In the genomic region with DNA sequence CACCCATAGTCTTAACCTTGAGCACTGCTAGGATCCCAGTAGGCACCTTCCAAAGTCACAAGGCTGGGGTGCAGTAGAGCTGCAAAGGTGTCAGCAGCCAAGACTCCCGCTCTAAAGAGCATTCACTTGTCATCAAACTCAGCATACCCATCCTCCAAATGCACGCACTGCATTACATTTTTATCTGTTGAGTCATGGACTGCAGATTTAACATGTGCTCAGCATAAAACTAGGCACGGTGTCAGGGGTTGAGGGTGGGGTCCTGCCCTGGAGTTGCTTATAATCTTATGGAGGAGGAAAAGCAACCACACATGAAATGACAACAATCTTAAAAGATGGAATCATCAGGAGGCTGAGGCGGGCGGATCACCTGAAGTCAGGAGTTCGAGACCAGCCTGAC, we compare ENCODE assay signal across 28 cellular contexts.
DNase-seq lines count a peak whose midpoint lies in the region; ATAC-seq and TF ChIP-seq lines count a peak whose summit lies in the region.
"Had no signal": no experiment of that assay in that cellular context is flagged by ENCODE, and none has a peak within 500 bp of the region (broad histone marks: within the 10 kb centered on the region; RNA-seq: fewer than 3 reads in every experiment).

No MANE protein-coding gene starts in this region.

- 91% methylated on average over 6 of the region's 6 CpGs for WGBS in mammary epithelial cell (ENCODE audit: low coverage, missing lambda C conversion rate)

- H3K27ac Mint-ChIP-seq in MCF 10A (ENCODE audit: low read depth, unreplicated experiment) = no peak overlapping the region
- peak overlapping the region; percentile 14 for H3K27ac Mint-ChIP-seq in progenitor cell of endocrine pancreas
- H3K27ac Mint-ChIP-seq: activated naive CD8-positive, alpha-beta T cell treated with anti-CD3 and anti-CD28 coated beads, Interleukin-2, amount 50 U/mL, for 24 hours; CD4-positive, alpha-beta T cell; immature natural killer cell; mesothelial cell of epicardium; naive B cell had no signal

- in situ Hi-C loops in mammary epithelial cell (cut with MboI; ENCODE audit: low sequenced_read_pairs in 2 of 2) = no loop called here

- ATAC-seq in GM18517 (IDR thresholded peaks at IDR 0.05; ENCODE audit: unreplicated experiment) = no peak
- ATAC-seq: activated naive CD8-positive, alpha-beta T cell treated with anti-CD3 and anti-CD28 coated beads, Interleukin-2, amount 50 U/mL, for 24 hours; gastroesophageal sphincter; left lung; stimulated activated naive CD8-positive, alpha-beta T cell treated with anti-CD3 and anti-CD28 coated beads, Interleukin-15, amount 100 ng/mL, for 72 hours had no signal

- no peaks in the 10 kb centered on the region for H3K27me3 ChIP-seq in mammary epithelial cell (ENCODE audit: insufficient read depth, low read length)
- H3K27me3 ChIP-seq: gastroesophageal sphincter, left lung, tibial artery had no signal

- H3K36me3 ChIP-seq in mammary epithelial cell (ENCODE audit: insufficient read depth, low read length) = no peaks in the 10 kb centered on the region
- H3K36me3 ChIP-seq: gastroesophageal sphincter, tibial artery had no signal

- H3K27me3 Mint-ChIP-seq in MCF 10A (ENCODE audit: insufficient read depth, unreplicated experiment) (no peaks in the 10 kb centered on the region), progenitor cell of endocrine pancreas (peaks cover 8% of the 10 kb centered on the region)
- H3K27me3 Mint-ChIP-seq: activated naive CD8-positive, alpha-beta T cell treated with anti-CD3 and anti-CD28 coated beads, Interleukin-2, amount 50 U/mL, for 24 hours; brain; CD4-positive, alpha-beta T cell; naive B cell; stimulated activated naive CD8-positive, alpha-beta T cell treated with anti-CD3 and anti-CD28 coated beads, Interleukin-15, amount 100 ng/mL, for 72 hours had no signal

- CTCF ChIA-PET in MCF 10A (lab: Yijun Ruan, JAX) = interaction anchor here (0.6 kb wide), 2 partner anchors 46 to 315 kb away, joined by 3 to 4 read pairs; no protein-coding TSS in a partner anchor
- CTCF ChIA-PET in mammary epithelial cell (lab: Charles Lee; ENCODE audit: low non-redundant PET) = no interaction called here

- no TSS peak for BruUV-seq in MCF 10A (replicated peaks; lab: Mats Ljungman, UMichigan)
- BruUV-seq in mammary epithelial cell (replicated peaks; lab: Mats Ljungman, UMichigan) = no TSS peak

- peak; percentile 20 for DNase-seq in MCF 10A (ENCODE audit: unreplicated experiment)
- no peak for DNase-seq in mammary epithelial cell
- peak; percentile 35 for DNase-seq in RPMI7951 (ENCODE audit: low read depth)
- DNase-seq in epithelial cell of esophagus (ENCODE audit: low read depth) = peak; percentile 16
- no peak for DNase-seq in progenitor cell of endocrine pancreas (ENCODE audit: low spot score, unreplicated experiment)
- DNase-seq in pons (ENCODE audit: low spot score) = no peak
- DNase-seq in NCI-H446 treated with DMSO at 0.1 percent for 48 hours (lab: John Stamatoyannopoulos, UW) = no peak
- DNase-seq: activated CD4-positive, alpha-beta T cell treated with anti-CD3 and anti-CD28 coated beads, Interleukin-2, amount 50 U/mL, for 1 hour; activated naive CD8-positive, alpha-beta T cell treated with anti-CD3 and anti-CD28 coated beads, Interleukin-2, amount 50 U/mL, for 24 hours; activated T-cell treated with anti-CD3 and anti-CD28 coated beads, Interleukin-2, amount 50 U/mL, for 48 hours; AML-193; CD4-positive, alpha-beta T cell; effector CD8-positive, alpha-beta T cell; hippocampal formation; immature natural killer cell; left lung; naive B cell; NCI-H524; occipital lobe; PC-9; SHP77; stimulated activated naive CD8-positive, alpha-beta T cell treated with anti-CD3 and anti-CD28 coated beads, Interleukin-15, amount 100 ng/mL, for 72 hours had no signal

- no peaks in the 10 kb centered on the region for H3K9me3 ChIP-seq in mammary epithelial cell (replicated peaks; ENCODE audit: insufficient read depth, low read length)
- H3K9me3 ChIP-seq: gastroesophageal sphincter, left lung, tibial artery had no signal

- intact Hi-C loops in MCF 10A (cut with micrococcal nuclease) = no loop called here
- intact Hi-C loops in mammary epithelial cell (cut with micrococcal nuclease) = no loop called here

- H3K4me3 Mint-ChIP-seq in MCF 10A (ENCODE audit: unreplicated experiment) (no peak overlapping the region), progenitor cell of endocrine pancreas (ENCODE audit: low read depth) (no peak overlapping the region)
- H3K4me3 Mint-ChIP-seq: activated naive CD8-positive, alpha-beta T cell treated with anti-CD3 and anti-CD28 coated beads, Interleukin-2, amount 50 U/mL, for 24 hours; brain; CD4-positive, alpha-beta T cell; immature natural killer cell; mesothelial cell of epicardium; stimulated activated naive CD8-positive, alpha-beta T cell treated with anti-CD3 and anti-CD28 coated beads, Interleukin-15, amount 100 ng/mL, for 72 hours had no signal

- H3K27ac ChIP-seq in mammary epithelial cell (ENCODE audit: insufficient read depth, low read depth, low read length) = no peak overlapping the region
- H3K27ac ChIP-seq: 22Rv1, gastroesophageal sphincter, left lung, PC-9, tibial artery had no signal

- H3K9ac ChIP-seq in mammary epithelial cell (ENCODE audit: insufficient read depth, low read length) = no peak overlapping the region

- H3K4me1 ChIP-seq in mammary epithelial cell (ENCODE audit: insufficient read depth, low read length) = no peaks in the 10 kb centered on the region
- H3K4me1 ChIP-seq: gastroesophageal sphincter, left lung, tibial artery had no signal

- H3K4me1 Mint-ChIP-seq in MCF 10A (ENCODE audit: insufficient read depth, unreplicated experiment) (no peaks in the 10 kb centered on the region), progenitor cell of endocrine pancreas (ENCODE audit: low read depth) (peaks cover 5% of the 10 kb centered on the region)
- H3K4me1 Mint-ChIP-seq: mesothelial cell of epicardium, naive B cell had no signal

- POLR2A ChIA-PET in MCF 10A (lab: Yijun Ruan, JAX) = no interaction called here

- no peak overlapping the region for H3K4me2 ChIP-seq in mammary epithelial cell (ENCODE audit: insufficient read depth, low read depth, low read length)
- H3K4me2 ChIP-seq: PC-9 had no signal

- no peaks in the 10 kb centered on the region for H3K79me2 ChIP-seq in mammary epithelial cell (ENCODE audit: insufficient read depth, low read length)

- H4K20me1 ChIP-seq in mammary epithelial cell (ENCODE audit: insufficient read depth, low read length) = no peaks in the 10 kb centered on the region

- TF ChIP-seq CTCF in MCF 10A (IDR thresholded peaks at IDR 0.05; ENCODE audit: unreplicated experiment) (no peak), mammary epithelial cell (conservative IDR thresholded peaks at IDR 0.05 in 1 of 2, IDR thresholded peaks at IDR 0.05 in 1 of 2; ENCODE audit: extremely low read depth in 1 of 2, insufficient read depth in 1 of 2, low read depth in 1 of 2, low read length in 2 of 2) (no peak), epithelial cell of esophagus (IDR thresholded peaks at IDR 0.05; ENCODE audit: insufficient read depth, low read depth, low read length, missing control alignments) (no peak), progenitor cell of endocrine pancreas (IDR thresholded peaks at IDR 0.05; ENCODE audit: unreplicated experiment) (no peak)

- no peaks in the 10 kb centered on the region for H3K9me3 Mint-ChIP-seq in MCF 10A (ENCODE audit: unreplicated experiment)
- no peaks in the 10 kb centered on the region for H3K9me3 Mint-ChIP-seq in progenitor cell of endocrine pancreas (ENCODE audit: low read depth)
- H3K9me3 Mint-ChIP-seq: activated naive CD8-positive, alpha-beta T cell treated with anti-CD3 and anti-CD28 coated beads, Interleukin-2, amount 50 U/mL, for 24 hours; CD4-positive, alpha-beta T cell; immature natural killer cell; mesothelial cell of epicardium; naive B cell; stimulated activated naive CD8-positive, alpha-beta T cell treated with anti-CD3 and anti-CD28 coated beads, Interleukin-15, amount 100 ng/mL, for 72 hours had no signal

- no peak overlapping the region for H3K4me3 ChIP-seq in mammary epithelial cell (replicated peaks in 1 of 3; ENCODE audit: insufficient read depth in 1 of 3, low read depth in 2 of 3, low read length in 3 of 3)
- no peak overlapping the region for H3K4me3 ChIP-seq in epithelial cell of esophagus (ENCODE audit: low read length)
- H3K4me3 ChIP-seq: gastroesophageal sphincter, left lung, PC-9, tibial artery had no signal

- dilution Hi-C loops in mammary epithelial cell (cut with HindIII; ENCODE audit: low sequenced_read_pairs) = loop anchor here (5.0 kb wide), 2 partner anchors 58 to 98 kb away; no protein-coding TSS in a partner anchor

- no peaks in the 10 kb centered on the region for H3K36me3 Mint-ChIP-seq in MCF 10A (ENCODE audit: insufficient read depth, unreplicated experiment)
- H3K36me3 Mint-ChIP-seq in progenitor cell of endocrine pancreas (ENCODE audit: insufficient read depth) = no peaks in the 10 kb centered on the region
- H3K36me3 Mint-ChIP-seq: brain, mesothelial cell of epicardium, naive B cell had no signal

- no peak overlapping the region for H2AFZ ChIP-seq in mammary epithelial cell (ENCODE audit: low read depth, low read length)
- H2AFZ ChIP-seq: PC-9 had no signal

Comparison
In these comparisons a context has a peak if more than half of its experiments do, and no peak if none do; other contexts are left out.
1. DNase-seq: peak in MCF 10A (single experiment), RPMI7951 (single experiment) and epithelial cell of esophagus (single experiment); none in mammary epithelial cell (single experiment), progenitor cell of endocrine pancreas (single experiment), pons (single experiment) and NCI-H446 treated with DMSO at 0.1 percent for 48 hours (single experiment).